ENCODE assay signal across 20 cellular contexts in the genomic region with DNA sequence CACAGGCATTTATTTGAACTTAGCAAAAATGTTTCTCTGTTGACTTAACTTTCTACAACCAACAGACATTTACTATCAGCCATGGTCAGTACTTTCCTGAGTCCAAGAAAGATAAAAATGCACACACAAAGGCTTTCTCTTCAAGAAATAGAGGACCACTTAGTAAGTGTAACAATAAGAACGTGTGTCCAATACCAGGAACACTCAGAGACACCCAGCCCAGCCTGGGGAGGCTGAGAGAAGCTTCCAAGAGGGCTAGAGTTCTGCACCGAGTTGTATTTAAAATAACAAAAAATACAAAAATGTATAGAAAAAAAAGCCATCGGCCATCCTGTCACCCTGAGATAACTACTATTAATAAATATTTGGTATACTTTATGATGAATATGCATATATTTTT. TPM values are rescaled to one million over a fixed set of nuclear protein-coding genes. Genes with fewer than 3 reads are reported as not detected.
"Had no signal": no experiment of that assay in that cellular context is flagged by ENCODE, and none has a peak within 500 bp of the region (broad histone marks: within the 10 kb centered on the region; RNA-seq: fewer than 3 reads in every experiment).

No MANE protein-coding gene starts in this region.

- DNase-seq: activated CD4-positive, alpha-beta T cell treated with anti-CD3 and anti-CD28 coated beads, Interleukin-2, amount 50 U/mL, for 4 hours; activated effector memory CD4-positive, alpha-beta T cell treated with Interleukin-2 at 50 U/mL for 16 hours; activated naive CD4-positive, alpha-beta T cell; activated T-cell treated with anti-CD3 and anti-CD28 coated beads, Interleukin-2, amount 50 U/mL, for 24 hours; caudate nucleus; NCI-H1417 treated with DMSO at 0.1 percent for 48 hours; NCI-H1694; NCI-H2029; Peyer's patch; SHP77 had no signal

- H3K27ac ChIP-seq: RWPE1 had no signal

- H3K4me1 ChIP-seq: breast epithelium had no signal

- H3K9me3 ChIP-seq: breast epithelium, Peyer's patch had no signal

- H3K36me3 Mint-ChIP-seq: activated CD8-positive, alpha-beta memory T cell treated with anti-CD3 and anti-CD28 coated beads, Interleukin-2, amount 10 ng/mL, durations not matched to agents 7 days and 5 days; activated naive CD4-positive, alpha-beta T cell treated with anti-CD3 and anti-CD28 coated beads, Interleukin-2, amount 50 U/mL, for 24 hours had no signal

- H3K27ac Mint-ChIP-seq: activated naive CD4-positive, alpha-beta T cell treated with anti-CD3 and anti-CD28 coated beads, Interleukin-2, amount 50 U/mL, for 24 hours; activated T-cell treated with anti-CD3 and anti-CD28 coated beads, Interleukin-2, amount 50 U/mL, for 24 hours; T-helper 1 cell treated with Interleukin-12 subunit alpha and Interleukin-12 subunit beta and Interleukin-4 antibody, amounts not matched to agents 30 μg/mL and 1 μg/mL, for 36 hours had no signal

- H3K4me3 Mint-ChIP-seq: activated CD8-positive, alpha-beta memory T cell treated with anti-CD3 and anti-CD28 coated beads, Interleukin-2, amount 10 ng/mL, durations not matched to agents 7 days and 5 days; activated naive CD4-positive, alpha-beta T cell treated with anti-CD3 and anti-CD28 coated beads, Interleukin-2, amount 50 U/mL, for 24 hours; activated T-cell treated with anti-CD3 and anti-CD28 coated beads, Interleukin-2, amount 50 U/mL, for 24 hours; activated T-helper 1 cell treated with anti-CD3 and anti-CD28 coated beads, Interleukin-12 subunit alpha, Interleukin-12 subunit beta, Interleukin-2, Interleukin-4 antibody, amounts not matched to agents 30 ng/mL and 10 ng/mL and 1 ng/mL, durations not matched to agents 14 hours and 24 hours and 36 hours; T-helper 1 cell treated with Interleukin-12 subunit alpha and Interleukin-12 subunit beta and Interleukin-4 antibody, amounts not matched to agents 30 μg/mL and 1 μg/mL, for 36 hours had no signal

- H3K36me3 ChIP-seq: breast epithelium, Peyer's patch had no signal

- H3K27me3 ChIP-seq: breast epithelium, Peyer's patch had no signal

- H3K4me1 Mint-ChIP-seq: activated naive CD4-positive, alpha-beta T cell treated with anti-CD3 and anti-CD28 coated beads, Interleukin-2, amount 50 U/mL, for 24 hours had no signal

- H3K9me3 Mint-ChIP-seq: activated naive CD4-positive, alpha-beta T cell treated with anti-CD3 and anti-CD28 coated beads, Interleukin-2, amount 50 U/mL, for 24 hours; activated T-cell treated with anti-CD3 and anti-CD28 coated beads, Interleukin-2, amount 50 U/mL, for 24 hours; activated T-helper 1 cell treated with anti-CD3 and anti-CD28 coated beads, Interleukin-12 subunit alpha, Interleukin-12 subunit beta, Interleukin-2, Interleukin-4 antibody, amounts not matched to agents 30 ng/mL and 10 ng/mL and 1 ng/mL, durations not matched to agents 14 hours and 24 hours and 36 hours; T-helper 1 cell treated with Interleukin-12 subunit alpha and Interleukin-12 subunit beta and Interleukin-4 antibody, amounts not matched to agents 30 μg/mL and 1 μg/mL, for 36 hours had no signal

- H3K4me3 ChIP-seq: breast epithelium, Peyer's patch had no signal

RNA-seq across cellular contexts. Expression of a gene that starts 35.8 kb away (rescaled TPM):
- total RNA-seq: M059J, SK-MEL-5 had no signal

RNA-seq across cellular contexts. Expression of a gene that starts 54.3 kb away (rescaled TPM):
- total RNA-seq: activated CD8-positive, alpha-beta memory T cell treated with anti-CD3 and anti-CD28 coated beads, Interleukin-2, amount 10 ng/mL, durations not matched to agents 7 days and 5 days; activated T-helper 1 cell treated with anti-CD3 and anti-CD28 coated beads, Interleukin-12 subunit alpha, Interleukin-12 subunit beta, Interleukin-2, Interleukin-4 antibody, amounts not matched to agents 30 ng/mL and 10 ng/mL and 1 ng/mL, durations not matched to agents 14 hours and 24 hours and 36 hours; breast epithelium; IMR-90; LHCN-M2; M059J; Peyer's patch; SK-MEL-5 had no signal
- polyA plus RNA-seq: IMR-90 had no signal
